30 cellular contexts compared by ENCODE assay signal in genomic region chr21:38447611-38448010, GRCh38. TPM values are rescaled to one million over a fixed set of nuclear protein-coding genes. Genes with fewer than 3 reads are reported as not detected.
"Had no signal": no experiment of that assay in that cellular context is flagged by ENCODE, and none has a peak within 500 bp of the region (broad histone marks: within the 10 kb centered on the region; RNA-seq: fewer than 3 reads in every experiment).

No MANE protein-coding gene starts in this region.

- H3K4me1 ChIP-seq: breast epithelium, gastroesophageal sphincter, right lobe of liver had no signal

- H3K27ac ChIP-seq: breast epithelium, dorsolateral prefrontal cortex, gastroesophageal sphincter, hepatocyte, left ventricle myocardium inferior, ovary, right lobe of liver, upper lobe of right lung had no signal

- H3K9me3 ChIP-seq: breast epithelium, gastroesophageal sphincter, left ventricle myocardium inferior, mucosa of descending colon, ovary, right lobe of liver, upper lobe of right lung had no signal

- H3K27me3 ChIP-seq: breast epithelium, gastroesophageal sphincter, hepatocyte, ovary, right lobe of liver, upper lobe of right lung had no signal

- H2AFZ ChIP-seq: hepatocyte had no signal

- H3K9me3 Mint-ChIP-seq: activated CD4-positive, alpha-beta memory T cell treated with anti-CD3 and anti-CD28 coated beads, Interleukin-2, amount 10 ng/mL, durations not matched to agents 7 days and 5 days; activated CD4-positive, alpha-beta T cell treated with anti-CD3 and anti-CD28 coated beads, Interleukin-2, amount 10 ng/mL, durations not matched to agents 7 days and 5 days; activated naive CD4-positive, alpha-beta T cell treated with anti-CD3 and anti-CD28 coated beads, Interleukin-2, amount 10 ng/mL, durations not matched to agents 7 days and 5 days; activated T-cell treated with anti-CD3 and anti-CD28 coated beads, Interleukin-2, amount 50 U/mL, for 24 hours; natural killer cell treated with Interleukin-12 subunit alpha and Interleukin-12 subunit beta and Interleukin-15 and Interleukin-18, amount 100 ng/mL, for 72 hours; stimulated activated naive CD8-positive, alpha-beta T cell treated with anti-CD3 and anti-CD28 coated beads, Interleukin-15, Interleukin-2, amounts not matched to agents 100 ng/mL and 50 ng/mL, for 24 hours; WTC11 had no signal

- H3K79me2 ChIP-seq: hepatocyte had no signal

- H3K4me3 Mint-ChIP-seq: activated CD4-positive, alpha-beta memory T cell treated with anti-CD3 and anti-CD28 coated beads, Interleukin-2, amount 10 ng/mL, durations not matched to agents 7 days and 5 days; activated CD4-positive, alpha-beta T cell treated with anti-CD3 and anti-CD28 coated beads, Interleukin-2, amount 10 ng/mL, durations not matched to agents 7 days and 5 days; activated naive CD4-positive, alpha-beta T cell treated with anti-CD3 and anti-CD28 coated beads, Interleukin-2, amount 10 ng/mL, durations not matched to agents 7 days and 5 days; activated T-cell treated with anti-CD3 and anti-CD28 coated beads, Interleukin-2, amount 50 U/mL, for 24 hours; natural killer cell treated with Interleukin-12 subunit alpha and Interleukin-12 subunit beta and Interleukin-15 and Interleukin-18, amount 100 ng/mL, for 72 hours; stimulated activated naive CD8-positive, alpha-beta T cell treated with anti-CD3 and anti-CD28 coated beads, Interleukin-15, Interleukin-2, amounts not matched to agents 100 ng/mL and 50 ng/mL, for 24 hours; WTC11 had no signal

- H3K27me3 Mint-ChIP-seq: activated T-cell treated with anti-CD3 and anti-CD28 coated beads, Interleukin-2, amount 50 U/mL, for 24 hours had no signal

- H3K36me3 Mint-ChIP-seq: activated naive CD4-positive, alpha-beta T cell treated with anti-CD3 and anti-CD28 coated beads, Interleukin-2, amount 10 ng/mL, durations not matched to agents 7 days and 5 days; natural killer cell treated with Interleukin-12 subunit alpha and Interleukin-12 subunit beta and Interleukin-15 and Interleukin-18, amount 100 ng/mL, for 72 hours; WTC11 had no signal

- H3K4me2 ChIP-seq: hepatocyte had no signal

- H3K4me3 ChIP-seq: breast epithelium, dorsolateral prefrontal cortex, gastroesophageal sphincter, hepatocyte, left ventricle myocardium inferior, lung, mucosa of descending colon, ovary, right lobe of liver, upper lobe of right lung had no signal

- ATAC-seq: gastroesophageal sphincter; mucosa of descending colon; natural killer cell treated with Interleukin-12 subunit alpha and Interleukin-12 subunit beta and Interleukin-15 and Interleukin-18, amount 100 ng/mL, for 72 hours; right lobe of liver; upper lobe of right lung had no signal

- H3K36me3 ChIP-seq: breast epithelium, gastroesophageal sphincter, left ventricle myocardium inferior, ovary, right lobe of liver, upper lobe of right lung had no signal

- H3K4me1 Mint-ChIP-seq: activated CD4-positive, alpha-beta memory T cell treated with anti-CD3 and anti-CD28 coated beads, Interleukin-2, amount 10 ng/mL, durations not matched to agents 7 days and 5 days; activated CD4-positive, alpha-beta T cell treated with anti-CD3 and anti-CD28 coated beads, Interleukin-2, amount 10 ng/mL, durations not matched to agents 7 days and 5 days; activated naive CD4-positive, alpha-beta T cell treated with anti-CD3 and anti-CD28 coated beads, Interleukin-2, amount 10 ng/mL, durations not matched to agents 7 days and 5 days had no signal

- DNase-seq: activated CD4-positive, alpha-beta memory T cell treated with anti-CD3 and anti-CD28 coated beads, Interleukin-2, amount 10 ng/mL, durations not matched to agents 7 days and 5 days; activated CD4-positive, alpha-beta T cell treated with anti-CD3 and anti-CD28 coated beads for 1 hour; activated CD4-positive, alpha-beta T cell treated with anti-CD3 and anti-CD28 coated beads, Interleukin-2, amount 10 ng/mL, durations not matched to agents 7 days and 5 days; activated CD8-positive, alpha-beta memory T cell treated with anti-CD3 and anti-CD28 coated beads, Interleukin-2, amount 50 U/mL, for 48 hours; activated gamma-delta T cell; activated naive CD4-positive, alpha-beta T cell treated with anti-CD3 and anti-CD28 coated beads, Interleukin-2, amount 10 ng/mL, durations not matched to agents 7 days and 5 days; activated T-cell treated with anti-CD3 and anti-CD28 coated beads, Interleukin-2, amount 50 U/mL, for 24 hours; amniotic stem cell; central memory CD4-positive, alpha-beta T cell; dorsolateral prefrontal cortex; effector memory CD4-positive, alpha-beta T cell; islet precursor cell; left ventricle myocardium inferior; mucosa of descending colon; ovary; right lobe of liver; stimulated activated CD4-positive, alpha-beta T cell treated with anti-CD3 and anti-CD28 coated beads, Interleukin-12 subunit alpha, Interleukin-12 subunit beta, amount 100 ng/mL, for 4 hours; stimulated activated CD4-positive, alpha-beta T cell treated with anti-CD3 and anti-CD28 coated beads, Interleukin-4, amount 100 ng/mL, for 1 hour; T-helper 2 cell; upper lobe of right lung had no signal

- H3K27ac Mint-ChIP-seq: activated CD4-positive, alpha-beta memory T cell treated with anti-CD3 and anti-CD28 coated beads, Interleukin-2, amount 10 ng/mL, durations not matched to agents 7 days and 5 days; activated CD4-positive, alpha-beta T cell treated with anti-CD3 and anti-CD28 coated beads, Interleukin-2, amount 10 ng/mL, durations not matched to agents 7 days and 5 days; activated naive CD4-positive, alpha-beta T cell treated with anti-CD3 and anti-CD28 coated beads, Interleukin-2, amount 10 ng/mL, durations not matched to agents 7 days and 5 days; activated T-cell treated with anti-CD3 and anti-CD28 coated beads, Interleukin-2, amount 50 U/mL, for 24 hours; natural killer cell treated with Interleukin-12 subunit alpha and Interleukin-12 subunit beta and Interleukin-15 and Interleukin-18, amount 100 ng/mL, for 72 hours; progenitor cell of endocrine pancreas; stimulated activated naive CD8-positive, alpha-beta T cell treated with anti-CD3 and anti-CD28 coated beads, Interleukin-15, Interleukin-2, amounts not matched to agents 100 ng/mL and 50 ng/mL, for 24 hours; WTC11 had no signal

RNA-seq across cellular contexts. Expression of gene ERG, which starts 50.7 kb away (rescaled TPM):
- total RNA-seq: activated CD4-positive, alpha-beta memory T cell treated with anti-CD3 and anti-CD28 coated beads, Interleukin-2, amount 10 ng/mL, durations not matched to agents 7 days and 5 days; activated CD4-positive, alpha-beta T cell treated with anti-CD3 and anti-CD28 coated beads, Interleukin-2, amount 10 ng/mL, durations not matched to agents 7 days and 5 days; fibroblast of villous mesenchyme; natural killer cell treated with Interleukin-12 subunit alpha and Interleukin-12 subunit beta and Interleukin-15 and Interleukin-18, amount 100 ng/mL, for 72 hours; progenitor cell of endocrine pancreas had no signal
- polyA plus RNA-seq: fibroblast of lung had no signal
